Comparison of ENCODE assay signal across 8 cellular contexts in the genomic region with DNA sequence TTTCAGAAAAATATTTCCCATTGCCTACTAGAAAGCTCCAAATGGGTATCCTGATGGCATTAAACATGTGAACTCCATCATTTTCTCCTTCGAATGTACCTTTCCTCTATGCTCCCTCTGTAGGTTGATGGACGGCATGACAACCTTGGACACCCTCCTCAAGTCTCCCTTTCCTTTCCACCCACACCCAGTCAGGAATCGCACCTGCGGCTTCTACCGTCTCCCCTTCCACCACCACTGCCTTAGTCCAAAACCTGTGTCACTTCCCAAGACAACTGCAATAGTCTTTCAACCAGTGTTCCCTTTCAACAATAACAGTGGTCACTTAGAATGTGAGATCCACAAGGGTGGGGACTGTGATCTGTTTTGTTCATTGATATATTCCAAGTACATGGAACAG.
DNase-seq lines count a peak whose midpoint lies in the region; ATAC-seq and TF ChIP-seq lines count a peak whose summit lies in the region.

No MANE protein-coding gene starts in this region.

- H3K4me3 ChIP-seq in fibroblast of lung (replicated peaks in 1 of 4; ENCODE audit: control extremely low read depth in 1 of 4, insufficient read depth in 1 of 4, low read depth in 3 of 4, low read length in 4 of 4): no peak overlapping the region

- H3K4me1 ChIP-seq in fibroblast of lung (ENCODE audit: control insufficient read depth, extremely low read depth, insufficient read depth, low read length): no peaks in the 10 kb centered on the region

- H3K4me3 Mint-ChIP-seq in activated CD8-positive, alpha-beta T cell treated with anti-CD3 and anti-CD28 coated beads for 36 hours: no peak overlapping the region
- no peak overlapping the region for H3K4me3 Mint-ChIP-seq in activated CD8-positive, alpha-beta T cell treated with anti-CD3 and anti-CD28 coated beads, Interleukin-2, amount 10 ng/mL, durations not matched to agents 7 days and 5 days
- H3K4me3 Mint-ChIP-seq in type B pancreatic cell: no peak overlapping the region

- H3K4me2 ChIP-seq in fibroblast of lung (ENCODE audit: extremely low read depth, insufficient read depth, low read length): no peak overlapping the region

- H3K27ac ChIP-seq in fibroblast of lung (ENCODE audit: insufficient read depth, low read length): no peak overlapping the region

- H4K20me1 ChIP-seq in fibroblast of lung (ENCODE audit: control insufficient read depth, extremely low read depth, insufficient read depth, low read length): no peaks in the 10 kb centered on the region

- no peak for ATAC-seq in activated CD8-positive, alpha-beta T cell treated with anti-CD3 and anti-CD28 coated beads for 36 hours
- no peak for ATAC-seq in activated CD8-positive, alpha-beta T cell treated with anti-CD3 and anti-CD28 coated beads, Interleukin-2, amount 10 ng/mL, durations not matched to agents 7 days and 5 days
- no peak for ATAC-seq in HG03439 (IDR thresholded peaks at IDR 0.05; ENCODE audit: unreplicated experiment)

- peak; percentile 12 for DNase-seq in activated CD8-positive, alpha-beta T cell treated with anti-CD3 and anti-CD28 coated beads for 36 hours
- no peak for DNase-seq in activated CD8-positive, alpha-beta T cell treated with anti-CD3 and anti-CD28 coated beads, Interleukin-2, amount 10 ng/mL, durations not matched to agents 7 days and 5 days
- DNase-seq in NCI-H69 (lab: John Stamatoyannopoulos, UW) (peak; percentile 58), fibroblast of lung (ENCODE audit: low read depth in 2 of 2) (peak in 1 of 2 donors; percentile 36), type B pancreatic cell (ENCODE audit: extremely low spot score, unreplicated experiment) (no peak), NCI-H2081 treated with DMSO at 0.1 percent for 48 hours (lab: John Stamatoyannopoulos, UW) (no peak), ureter (ENCODE audit: low spot score) (no peak)

- peak; percentile 40 for TF ChIP-seq CTCF in activated CD8-positive, alpha-beta T cell treated with anti-CD3 and anti-CD28 coated beads for 36 hours (IDR thresholded peaks at IDR 0.05)
- TF ChIP-seq CTCF in fibroblast of lung (conservative IDR thresholded peaks at IDR 0.05 in 1 of 2, IDR thresholded peaks at IDR 0.05 in 1 of 2; ENCODE audit: low read depth in 1 of 2, low read length in 2 of 2) (peak; percentile 34 to 59), type B pancreatic cell (conservative IDR thresholded peaks at IDR 0.05) (peak; percentile 66)

- H2AFZ ChIP-seq in fibroblast of lung (ENCODE audit: low read length): no peak overlapping the region

- no peaks in the 10 kb centered on the region for H3K79me2 ChIP-seq in fibroblast of lung (ENCODE audit: control insufficient read depth, insufficient read depth, low read length)

- H3K9me3 Mint-ChIP-seq in activated CD8-positive, alpha-beta T cell treated with anti-CD3 and anti-CD28 coated beads for 36 hours: no peaks in the 10 kb centered on the region
- no peaks in the 10 kb centered on the region for H3K9me3 Mint-ChIP-seq in activated CD8-positive, alpha-beta T cell treated with anti-CD3 and anti-CD28 coated beads, Interleukin-2, amount 10 ng/mL, durations not matched to agents 7 days and 5 days (ENCODE audit: insufficient read depth)
- no peaks in the 10 kb centered on the region for H3K9me3 Mint-ChIP-seq in type B pancreatic cell

- no peaks in the 10 kb centered on the region for H3K27me3 ChIP-seq in fibroblast of lung (ENCODE audit: control insufficient read depth, insufficient read depth, low read length)

- no peak overlapping the region for H3K27ac Mint-ChIP-seq in activated CD8-positive, alpha-beta T cell treated with anti-CD3 and anti-CD28 coated beads for 36 hours
- no peak overlapping the region for H3K27ac Mint-ChIP-seq in activated CD8-positive, alpha-beta T cell treated with anti-CD3 and anti-CD28 coated beads, Interleukin-2, amount 10 ng/mL, durations not matched to agents 7 days and 5 days
- H3K27ac Mint-ChIP-seq in type B pancreatic cell: no peak overlapping the region

- no peaks in the 10 kb centered on the region for H3K36me3 Mint-ChIP-seq in activated CD8-positive, alpha-beta T cell treated with anti-CD3 and anti-CD28 coated beads for 36 hours (ENCODE audit: low read depth)
- H3K36me3 Mint-ChIP-seq in activated CD8-positive, alpha-beta T cell treated with anti-CD3 and anti-CD28 coated beads, Interleukin-2, amount 10 ng/mL, durations not matched to agents 7 days and 5 days (ENCODE audit: low read depth): no peaks in the 10 kb centered on the region
- H3K36me3 Mint-ChIP-seq in type B pancreatic cell: no peaks in the 10 kb centered on the region

- POLR2A ChIA-PET in activated CD8-positive, alpha-beta T cell treated with anti-CD3 and anti-CD28 coated beads for 36 hours (lab: Charles Lee): no interaction called here
- POLR2A ChIA-PET in activated CD8-positive, alpha-beta T cell treated with anti-CD3 and anti-CD28 coated beads, Interleukin-2, amount 10 ng/mL, durations not matched to agents 7 days and 5 days (lab: Charles Lee): interaction anchor here (0.6 kb wide), 1 partner anchor 21 kb away, joined by 3 read pairs; no protein-coding TSS in a partner anchor

- intact Hi-C loops in activated CD8-positive, alpha-beta T cell treated with anti-CD3 and anti-CD28 coated beads for 36 hours (cut with micrococcal nuclease): no loop called here

- no peaks in the 10 kb centered on the region for H3K36me3 ChIP-seq in fibroblast of lung (ENCODE audit: control insufficient read depth, insufficient read depth, low read length)

- H3K9me3 ChIP-seq in fibroblast of lung (ENCODE audit: control insufficient read depth, insufficient read depth, low read depth, low read length): no peaks in the 10 kb centered on the region

- H3K9ac ChIP-seq in fibroblast of lung (ENCODE audit: insufficient read depth, low read length): no peak overlapping the region

- peaks cover 5% of the 10 kb centered on the region for H3K27me3 Mint-ChIP-seq in activated CD8-positive, alpha-beta T cell treated with anti-CD3 and anti-CD28 coated beads for 36 hours
- H3K27me3 Mint-ChIP-seq in activated CD8-positive, alpha-beta T cell treated with anti-CD3 and anti-CD28 coated beads, Interleukin-2, amount 10 ng/mL, durations not matched to agents 7 days and 5 days (ENCODE audit: low read depth): peaks cover 4% of the 10 kb centered on the region
- no peaks in the 10 kb centered on the region for H3K27me3 Mint-ChIP-seq in type B pancreatic cell

- CTCF ChIA-PET in activated CD8-positive, alpha-beta T cell treated with anti-CD3 and anti-CD28 coated beads for 36 hours (lab: Charles Lee): interaction anchor here (0.7 to 2.9 kb wide), 10 partner anchors 8 to 564 kb away, joined by 3 to 15 read pairs (median 3); no protein-coding TSS in a partner anchor
- CTCF ChIA-PET in activated CD8-positive, alpha-beta T cell treated with anti-CD3 and anti-CD28 coated beads, Interleukin-2, amount 10 ng/mL, durations not matched to agents 7 days and 5 days (lab: Charles Lee): interaction anchor here (1.2 to 1.9 kb wide), 2 partner anchors 500 to 563 kb away, joined by 6 to 9 read pairs; no protein-coding TSS in a partner anchor

- peaks cover 10% of the 10 kb centered on the region for H3K4me1 Mint-ChIP-seq in activated CD8-positive, alpha-beta T cell treated with anti-CD3 and anti-CD28 coated beads for 36 hours (ENCODE audit: low read depth)
- H3K4me1 Mint-ChIP-seq in activated CD8-positive, alpha-beta T cell treated with anti-CD3 and anti-CD28 coated beads, Interleukin-2, amount 10 ng/mL, durations not matched to agents 7 days and 5 days (ENCODE audit: low read depth): no peaks in the 10 kb centered on the region
- H3K4me1 Mint-ChIP-seq in type B pancreatic cell (ENCODE audit: unreplicated experiment): peaks cover 9% of the 10 kb centered on the region

Comparison
In these comparisons a context has a peak if more than half of its experiments do, and no peak if none do; other contexts are left out.
1. DNase-seq: peak in activated CD8-positive, alpha-beta T cell treated with anti-CD3 and anti-CD28 coated beads for 36 hours (single experiment) and NCI-H69 (single experiment); none in activated CD8-positive, alpha-beta T cell treated with anti-CD3 and anti-CD28 coated beads, Interleukin-2, amount 10 ng/mL, durations not matched to agents 7 days and 5 days (single experiment), type B pancreatic cell (single experiment), NCI-H2081 treated with DMSO at 0.1 percent for 48 hours (single experiment) and ureter (single experiment).
2. Peak in every context shown above with its lines, with median percentiles within 50 percentile points of each other: CTCF ChIP-seq.